In genomic region chr4:182955411-182955810, GRCh38 we compare ENCODE assay signal across 18 cellular contexts. TPM values are rescaled to one million over a fixed set of nuclear protein-coding genes. Genes with fewer than 3 reads are reported as not detected.
DNase-seq lines count a peak whose midpoint lies in the region; ATAC-seq and TF ChIP-seq lines count a peak whose summit lies in the region.
"Had no signal": no experiment of that assay in that cellular context is flagged by ENCODE, and none has a peak within 500 bp of the region (broad histone marks: within the 10 kb centered on the region; RNA-seq: fewer than 3 reads in every experiment).

No MANE protein-coding gene starts in this region.

- H3K27ac ChIP-seq in GM23248: no peak overlapping the region
- H3K27ac ChIP-seq in SJCRH30: no peak overlapping the region
- H3K27ac ChIP-seq: PC-9 had no signal

- H3K9me3 ChIP-seq in GM23248 (ENCODE audit: low read depth) (no peaks in the 10 kb centered on the region), SJCRH30 (replicated peaks) (no peaks in the 10 kb centered on the region)

- H3K27me3 ChIP-seq in GM23248 (replicated peaks; ENCODE audit: insufficient read depth): no peaks in the 10 kb centered on the region
- H3K27me3 ChIP-seq in SJCRH30: no peaks in the 10 kb centered on the region

- no peaks in the 10 kb centered on the region for H3F3A ChIP-seq in GM23248 (ENCODE audit: insufficient read depth)

- no peak overlapping the region for H2AFZ ChIP-seq in GM23248
- H2AFZ ChIP-seq: PC-9 had no signal

- H3K4me2 ChIP-seq in GM23248 (ENCODE audit: unreplicated experiment): no peak overlapping the region
- H3K4me2 ChIP-seq: PC-9 had no signal

- no peaks in the 10 kb centered on the region for H3K9me2 ChIP-seq in GM23248 (ENCODE audit: insufficient read depth)

- no peaks in the 10 kb centered on the region for H3K79me2 ChIP-seq in GM23248 (ENCODE audit: insufficient read depth)

- in situ Hi-C loops in GM23248 (cut with MboI): no loop called here

- no peaks in the 10 kb centered on the region for H4K20me1 ChIP-seq in GM23248 (ENCODE audit: insufficient read depth)

- 51 to 52% methylated on average over 2 of the region's 2 CpGs for WGBS in GM23248 (ENCODE audit: low coverage in 1 of 2, low lambda C conversion rate in 2 of 2, missing lambda C conversion rate in 2 of 2), 2 experiments

- H3K36me3 ChIP-seq in GM23248 (ENCODE audit: low read depth) (no peaks in the 10 kb centered on the region), SJCRH30 (no peaks in the 10 kb centered on the region)

- H3K9ac ChIP-seq in GM23248: no peak overlapping the region

- peak; percentile 55 for ATAC-seq in SK-N-SH treated with all-trans-retinoic acid at 6 μM for 48 hours

- no peak overlapping the region for H3K4me3 ChIP-seq in GM23248
- no peak overlapping the region for H3K4me3 ChIP-seq in SJCRH30
- H3K4me3 ChIP-seq: PC-9 had no signal

- DNase-seq in A172 (ENCODE audit: low spot score) (peak; percentile 67), GM23248 (peak; percentile 62), hepatic stellate cell (ENCODE audit: low spot score) (peak; percentile 64), NCI-H1694 (lab: John Stamatoyannopoulos, UW) (no peak), NCI-H1417 (lab: John Stamatoyannopoulos, UW) (no peak), SJCRH30 (no peak)
- DNase-seq in stimulated activated CD4-positive, alpha-beta T cell treated with anti-CD3 and anti-CD28 coated beads, Interleukin-2, amount 100 ng/mL, for 48 hours: no peak
- DNase-seq: 8988T, Caco-2, DMS153, HCEC 1CT, NCI-H1436, NCI-H2029 treated with DMSO at 0.1 percent for 48 hours, NCI-H2171 treated with DMSO at 0.1 percent for 48 hours, NCI-H510A, NCI-H82, PC-9 had no signal

- H3K4me1 ChIP-seq in GM23248 (ENCODE audit: insufficient read depth): no peaks in the 10 kb centered on the region
- no peaks in the 10 kb centered on the region for H3K4me1 ChIP-seq in SJCRH30
- H3K4me1 ChIP-seq: Caco-2 had no signal

TF ChIP-seq in SK-N-SH treated with all-trans-retinoic acid at 6 μM for 48 hours, 23 proteins besides CTCF, POLR2A, EP300 and RAD21:
- TF ChIP-seq TOX (CRISPR knock-in tag; IDR thresholded peaks at IDR 0.05; ENCODE audit: borderline replicate concordance): no peak
- TF ChIP-seq RARB (CRISPR knock-in tag; IDR thresholded peaks at IDR 0.05): no peak

RNA-seq across cellular contexts. Expression of gene DCTD, which starts 38.2 kb away (rescaled TPM):
- 98.5 and 113 TPM in 2 replicates for total RNA-seq in A172 (2014; rRNA removed; shearing (Covaris generic))
- total RNA-seq in GM23248 (2014; rRNA removed; shearing (Covaris generic)): 133 and 145 TPM in 2 replicates
- 169 and 170 TPM in 2 replicates for polyA plus RNA-seq in GM23248 (2016; fragmentation: Nextera tagmentation; extraction: Ambion mirVana)
- total RNA-seq in SJCRH30 (2014; rRNA removed; shearing (Covaris generic)): 72.5 and 73.6 TPM in 2 replicates

Comparison
In these comparisons a context has a peak if more than half of its experiments do, and no peak if none do; other contexts are left out.
1. DNase-seq: peak in A172 (single experiment), GM23248 (single experiment) and hepatic stellate cell (single experiment); none in NCI-H1694 (single experiment), NCI-H1417 (0 of 3), SJCRH30 (0 of 2) and stimulated activated CD4-positive, alpha-beta T cell treated with anti-CD3 and anti-CD28 coated beads, Interleukin-2, amount 100 ng/mL, for 48 hours (0 of 2).